Comparison of ENCODE assay signal across 1 cellular context in genomic region chr1:108814343-108815125, GRCh38.
TF ChIP-seq lines count a peak whose summit lies in the region.

No MANE protein-coding gene starts in this region.

TF ChIP-seq in K562, 482 proteins besides CTCF, POLR2A, EP300 and RAD21 (continued from another document):
- TF ChIP-seq, protein P1, sequence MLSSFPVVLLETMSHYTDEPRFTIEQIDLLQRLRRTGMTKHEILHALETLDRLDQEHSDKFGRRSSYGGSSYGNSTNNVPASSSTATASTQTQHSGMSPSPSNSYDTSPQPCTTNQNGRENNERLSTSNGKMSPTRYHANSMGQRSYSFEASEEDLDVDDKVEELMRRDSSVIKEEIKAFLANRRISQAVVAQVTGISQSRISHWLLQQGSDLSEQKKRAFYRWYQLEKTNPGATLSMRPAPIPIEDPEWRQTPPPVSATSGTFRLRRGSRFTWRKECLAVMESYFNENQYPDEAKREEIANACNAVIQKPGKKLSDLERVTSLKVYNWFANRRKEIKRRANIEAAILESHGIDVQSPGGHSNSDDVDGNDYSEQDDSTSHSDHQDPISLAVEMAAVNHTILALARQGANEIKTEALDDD (IDR thresholded peaks at IDR 0.05) = no peak
- TF ChIP-seq GATAD2B (IDR thresholded peaks at IDR 0.05; ENCODE audit: borderline replicate concordance) (no peak), CGGBP1 (CRISPR knock-in tag; IDR thresholded peaks at IDR 0.05) (no peak), WHSC1 (IDR thresholded peaks at IDR 0.05; ENCODE audit: low read length) (no peak), SMAD4 (CRISPR knock-in tag; conservative IDR thresholded peaks at IDR 0.05) (peak; percentile 42; the same call in 1 of the 2 replicates), ZEB2 (IDR thresholded peaks at IDR 0.05) (no peak), THRB (CRISPR knock-in tag; conservative IDR thresholded peaks at IDR 0.05) (no peak), TOE1 (IDR thresholded peaks at IDR 0.05; ENCODE audit: borderline replicate concordance) (no peak), TOE1 (CRISPR knock-in tag; IDR thresholded peaks at IDR 0.05; ENCODE audit: borderline replicate concordance, low read depth) (no peak), CBX5 (IDR thresholded peaks at IDR 0.05; ENCODE audit: borderline replicate concordance, low read depth) (no peak), DDX20 (tag; IDR thresholded peaks at IDR 0.05; ENCODE audit: low read depth) (peak; percentile 54; the same call in 1 of the 2 replicates), ZNF239 (CRISPR knock-in tag; IDR thresholded peaks at IDR 0.05) (no peak), ZFP36 (IDR thresholded peaks at IDR 0.05; ENCODE audit: low read depth, low read length, partially characterized antibody) (no peak), CTBP1 (IDR thresholded peaks at IDR 0.05; ENCODE audit: borderline replicate concordance) (no peak), KLF6 (CRISPR knock-in tag; IDR thresholded peaks at IDR 0.05; ENCODE audit: borderline replicate concordance) (0 out of 2 replicates have a peak, but pooled peaks have one; percentile 26), TAF7 (tag; IDR thresholded peaks at IDR 0.05) (no peak), ZNF431 (CRISPR knock-in tag; IDR thresholded peaks at IDR 0.05) (no peak), TEAD1 (CRISPR knock-in tag; IDR thresholded peaks at IDR 0.05) (0 out of 4 replicates have a peak, but pooled peaks of 1 of the 2 experiments have one; percentile 27), PKNOX1 (IDR thresholded peaks at IDR 0.05) (peak; percentile 96)
- TF ChIP-seq, protein P2, sequence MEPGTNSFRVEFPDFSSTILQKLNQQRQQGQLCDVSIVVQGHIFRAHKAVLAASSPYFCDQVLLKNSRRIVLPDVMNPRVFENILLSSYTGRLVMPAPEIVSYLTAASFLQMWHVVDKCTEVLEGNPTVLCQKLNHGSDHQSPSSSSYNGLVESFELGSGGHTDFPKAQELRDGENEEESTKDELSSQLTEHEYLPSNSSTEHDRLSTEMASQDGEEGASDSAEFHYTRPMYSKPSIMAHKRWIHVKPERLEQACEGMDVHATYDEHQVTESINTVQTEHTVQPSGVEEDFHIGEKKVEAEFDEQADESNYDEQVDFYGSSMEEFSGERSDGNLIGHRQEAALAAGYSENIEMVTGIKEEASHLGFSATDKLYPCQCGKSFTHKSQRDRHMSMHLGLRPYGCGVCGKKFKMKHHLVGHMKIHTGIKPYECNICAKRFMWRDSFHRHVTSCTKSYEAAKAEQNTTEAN (CRISPR knock-in tag; IDR thresholded peaks at IDR 0.05) = no peak
- TF ChIP-seq, protein P3, sequence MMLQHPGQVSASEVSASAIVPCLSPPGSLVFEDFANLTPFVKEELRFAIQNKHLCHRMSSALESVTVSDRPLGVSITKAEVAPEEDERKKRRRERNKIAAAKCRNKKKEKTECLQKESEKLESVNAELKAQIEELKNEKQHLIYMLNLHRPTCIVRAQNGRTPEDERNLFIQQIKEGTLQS (IDR thresholded peaks at IDR 0.05) = no peak
- TF ChIP-seq, protein P3 (CRISPR knock-in tag; conservative IDR thresholded peaks at IDR 0.05) = no peak
- TF ChIP-seq, protein P4, sequence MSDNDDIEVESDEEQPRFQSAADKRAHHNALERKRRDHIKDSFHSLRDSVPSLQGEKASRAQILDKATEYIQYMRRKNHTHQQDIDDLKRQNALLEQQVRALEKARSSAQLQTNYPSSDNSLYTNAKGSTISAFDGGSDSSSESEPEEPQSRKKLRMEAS (CRISPR knock-in tag; IDR thresholded peaks at IDR 0.05) = no peak
TF ChIP-seq in K562: peak in this region for 18.
